21 cellular contexts compared by ENCODE assay signal in genomic region chr20:38864662-38865061, GRCh38. TPM values are rescaled to one million over a fixed set of nuclear protein-coding genes. Genes with fewer than 3 reads are reported as not detected.
DNase-seq lines count a peak whose midpoint lies in the region; ATAC-seq and TF ChIP-seq lines count a peak whose summit lies in the region.
"Had no signal": no experiment of that assay in that cellular context is flagged by ENCODE, and none has a peak within 500 bp of the region (broad histone marks: within the 10 kb centered on the region; RNA-seq: fewer than 3 reads in every experiment).

No MANE protein-coding gene starts in this region.

- no peaks in the 10 kb centered on the region for H3K9me3 Mint-ChIP-seq in activated T-cell treated with anti-CD3 and anti-CD28 coated beads, Interleukin-2, amount 50 U/mL, for 72 hours
- no peaks in the 10 kb centered on the region for H3K9me3 Mint-ChIP-seq in activated T-helper 17 cell treated with anti-CD3 and anti-CD28 coated beads, Interleukin-2, amount 50 U/mL, for 72 hours
- H3K9me3 Mint-ChIP-seq: activated T-helper 2 cell treated with anti-CD3 and anti-CD28 coated beads, Interferon-gamma antibody, Interleukin-2, Interleukin-4, amounts not matched to agents 10 μg/mL and 5 μg/mL and 100 μg/mL, durations not matched to agents 14 hours and 24 hours and 36 hours; neural progenitor cell; T-helper 2 cell treated with Interferon-gamma antibody and Interleukin-4, amounts not matched to agents 5 μg/mL and 100 μg/mL, for 36 hours had no signal

- TF ChIP-seq CTCF in GM20000 (IDR thresholded peaks at IDR 0.05; ENCODE audit: extremely low read depth, missing control alignments) = no peak

- peaks cover 2 to 13% of the 10 kb centered on the region in 2 donors for H3K36me3 Mint-ChIP-seq in activated T-cell treated with anti-CD3 and anti-CD28 coated beads, Interleukin-2, amount 50 U/mL, for 72 hours (ENCODE audit: insufficient read depth in 2 of 2)
- H3K36me3 Mint-ChIP-seq in activated T-helper 17 cell treated with anti-CD3 and anti-CD28 coated beads, Interleukin-2, amount 50 U/mL, for 72 hours (ENCODE audit: low read depth) = peaks cover 21% of the 10 kb centered on the region
- H3K36me3 Mint-ChIP-seq: neural progenitor cell had no signal

- DNase-seq in activated T-cell treated with anti-CD3 and anti-CD28 coated beads, Interleukin-2, amount 50 U/mL, for 72 hours = no peak
- DNase-seq in activated T-cell treated with anti-CD3 and anti-CD28 coated beads for 4 hours = no peak
- peak; percentile 59 for DNase-seq in NCI-H2227 (lab: John Stamatoyannopoulos, UW; ENCODE audit: unreplicated experiment)
- peak; percentile 77 for DNase-seq in retina
- no peak for DNase-seq in NCI-H2029 (lab: John Stamatoyannopoulos, UW)
- DNase-seq in GM20000 (ENCODE audit: low spot score) = no peak
- DNase-seq in T-helper 9 cell = no peak
- DNase-seq: ACHN; H7; left ventricle myocardium superior; NCI-H2029 treated with DMSO at 0.1 percent for 48 hours; NCI-H510A treated with DMSO at 0.1 percent for 48 hours; SIG-M5; small intestine; stimulated activated CD4-positive, alpha-beta T cell treated with anti-CD3 and anti-CD28 coated beads, Interleukin-2, amount 100 ng/mL, for 48 hours; stomach; transverse colon had no signal

- H3K4me1 Mint-ChIP-seq in activated T-cell treated with anti-CD3 and anti-CD28 coated beads, Interleukin-2, amount 50 U/mL, for 72 hours (ENCODE audit: low read depth) = peaks cover 76% of the 10 kb centered on the region
- H3K4me1 Mint-ChIP-seq in activated T-helper 17 cell treated with anti-CD3 and anti-CD28 coated beads, Interleukin-2, amount 50 U/mL, for 72 hours = peaks cover 37% of the 10 kb centered on the region

- H3K27me3 Mint-ChIP-seq in activated T-cell treated with anti-CD3 and anti-CD28 coated beads, Interleukin-2, amount 50 U/mL, for 72 hours (ENCODE audit: low read depth) = no peaks in the 10 kb centered on the region
- H3K27me3 Mint-ChIP-seq in activated T-helper 17 cell treated with anti-CD3 and anti-CD28 coated beads, Interleukin-2, amount 50 U/mL, for 72 hours = no peaks in the 10 kb centered on the region

- no peak for ATAC-seq in activated T-cell treated with anti-CD3 and anti-CD28 coated beads, Interleukin-2, amount 50 U/mL, for 72 hours (replicated peaks in 1 of 2)
- ATAC-seq in activated T-helper 17 cell treated with anti-CD3 and anti-CD28 coated beads, Interleukin-2, amount 50 U/mL, for 72 hours (replicated peaks) = no peak
- ATAC-seq: left ventricle myocardium superior had no signal

- H3K27ac Mint-ChIP-seq in activated T-cell treated with anti-CD3 and anti-CD28 coated beads, Interleukin-2, amount 50 U/mL, for 72 hours = peak overlapping the region; percentile 91
- no peak overlapping the region for H3K27ac Mint-ChIP-seq in activated T-helper 17 cell treated with anti-CD3 and anti-CD28 coated beads, Interleukin-2, amount 50 U/mL, for 72 hours
- H3K27ac Mint-ChIP-seq: activated T-helper 2 cell treated with anti-CD3 and anti-CD28 coated beads, Interferon-gamma antibody, Interleukin-2, Interleukin-4, amounts not matched to agents 10 μg/mL and 5 μg/mL and 100 μg/mL, durations not matched to agents 14 hours and 24 hours and 36 hours; neural progenitor cell; T-helper 2 cell treated with Interferon-gamma antibody and Interleukin-4, amounts not matched to agents 5 μg/mL and 100 μg/mL, for 36 hours had no signal

- no peak overlapping the region for H3K4me3 Mint-ChIP-seq in activated T-cell treated with anti-CD3 and anti-CD28 coated beads, Interleukin-2, amount 50 U/mL, for 72 hours
- peak overlapping the region; percentile 66 for H3K4me3 Mint-ChIP-seq in activated T-helper 17 cell treated with anti-CD3 and anti-CD28 coated beads, Interleukin-2, amount 50 U/mL, for 72 hours
- H3K4me3 Mint-ChIP-seq: neural progenitor cell; T-helper 2 cell treated with Interferon-gamma antibody and Interleukin-4, amounts not matched to agents 5 μg/mL and 100 μg/mL, for 36 hours had no signal

RNA-seq across cellular contexts. Expression of gene PPP1R16B, which starts 59.2 kb away (rescaled TPM):
- total RNA-seq in activated T-cell treated with anti-CD3 and anti-CD28 coated beads, Interleukin-2, amount 50 U/mL, for 72 hours = 100 to 1,000 TPM; 143 to 184 TPM
- total RNA-seq in activated T-helper 17 cell treated with anti-CD3 and anti-CD28 coated beads, Interleukin-2, amount 50 U/mL, for 72 hours = 10 to 100 TPM; 77.2 to 79.5 TPM

Comparison
In these comparisons a context has a peak if more than half of its experiments do, and no peak if none do; other contexts are left out.
1. DNase-seq: peak in NCI-H2227 (single experiment) and retina (single experiment); none in activated T-cell treated with anti-CD3 and anti-CD28 coated beads, Interleukin-2, amount 50 U/mL, for 72 hours (0 of 2), activated T-cell treated with anti-CD3 and anti-CD28 coated beads for 4 hours (single experiment), NCI-H2029 (single experiment), GM20000 (single experiment) and T-helper 9 cell (single experiment).